1 cellular context compared by ENCODE assay signal in the genomic region with DNA sequence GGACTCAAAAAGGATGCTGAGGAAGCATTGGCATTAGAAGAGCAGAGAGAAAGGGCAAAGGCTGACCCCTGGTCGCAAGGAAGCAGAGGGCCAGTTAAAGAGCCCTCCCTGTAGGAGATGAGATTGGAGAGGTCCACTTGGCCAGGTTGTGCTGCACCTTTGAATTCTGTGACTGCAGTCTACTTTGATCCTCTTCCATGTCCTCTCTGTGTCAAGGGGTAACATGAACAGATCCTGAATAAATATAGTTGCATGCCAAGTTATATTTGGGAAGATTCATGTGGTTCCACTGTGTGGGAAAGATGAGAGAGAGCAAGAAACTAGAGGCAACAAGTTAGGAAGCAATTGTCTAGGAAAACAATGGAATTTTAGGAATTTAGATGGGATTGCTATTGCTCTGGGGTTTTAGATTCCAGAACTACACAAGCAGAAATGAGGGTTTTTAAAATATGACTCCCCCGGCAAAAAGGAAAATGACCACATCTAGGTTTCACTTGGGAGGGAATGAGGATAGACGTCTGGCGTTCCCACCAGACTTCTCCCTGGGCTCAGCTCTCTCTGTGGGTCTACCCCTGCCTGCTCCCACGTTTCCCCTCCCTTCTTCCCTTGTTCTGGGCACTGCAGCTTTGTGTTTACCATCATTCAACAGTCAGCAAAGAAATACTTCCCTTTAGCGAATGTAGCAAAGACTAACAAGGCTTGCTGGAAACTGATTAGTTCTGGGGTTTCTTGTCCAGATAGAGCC.
TF ChIP-seq lines count a peak whose summit lies in the region.

No MANE protein-coding gene starts in this region.

TF ChIP-seq in GM23338, 12 proteins besides CTCF, POLR2A, EP300 and RAD21 (continued from another document):
- TF ChIP-seq, protein P1, sequence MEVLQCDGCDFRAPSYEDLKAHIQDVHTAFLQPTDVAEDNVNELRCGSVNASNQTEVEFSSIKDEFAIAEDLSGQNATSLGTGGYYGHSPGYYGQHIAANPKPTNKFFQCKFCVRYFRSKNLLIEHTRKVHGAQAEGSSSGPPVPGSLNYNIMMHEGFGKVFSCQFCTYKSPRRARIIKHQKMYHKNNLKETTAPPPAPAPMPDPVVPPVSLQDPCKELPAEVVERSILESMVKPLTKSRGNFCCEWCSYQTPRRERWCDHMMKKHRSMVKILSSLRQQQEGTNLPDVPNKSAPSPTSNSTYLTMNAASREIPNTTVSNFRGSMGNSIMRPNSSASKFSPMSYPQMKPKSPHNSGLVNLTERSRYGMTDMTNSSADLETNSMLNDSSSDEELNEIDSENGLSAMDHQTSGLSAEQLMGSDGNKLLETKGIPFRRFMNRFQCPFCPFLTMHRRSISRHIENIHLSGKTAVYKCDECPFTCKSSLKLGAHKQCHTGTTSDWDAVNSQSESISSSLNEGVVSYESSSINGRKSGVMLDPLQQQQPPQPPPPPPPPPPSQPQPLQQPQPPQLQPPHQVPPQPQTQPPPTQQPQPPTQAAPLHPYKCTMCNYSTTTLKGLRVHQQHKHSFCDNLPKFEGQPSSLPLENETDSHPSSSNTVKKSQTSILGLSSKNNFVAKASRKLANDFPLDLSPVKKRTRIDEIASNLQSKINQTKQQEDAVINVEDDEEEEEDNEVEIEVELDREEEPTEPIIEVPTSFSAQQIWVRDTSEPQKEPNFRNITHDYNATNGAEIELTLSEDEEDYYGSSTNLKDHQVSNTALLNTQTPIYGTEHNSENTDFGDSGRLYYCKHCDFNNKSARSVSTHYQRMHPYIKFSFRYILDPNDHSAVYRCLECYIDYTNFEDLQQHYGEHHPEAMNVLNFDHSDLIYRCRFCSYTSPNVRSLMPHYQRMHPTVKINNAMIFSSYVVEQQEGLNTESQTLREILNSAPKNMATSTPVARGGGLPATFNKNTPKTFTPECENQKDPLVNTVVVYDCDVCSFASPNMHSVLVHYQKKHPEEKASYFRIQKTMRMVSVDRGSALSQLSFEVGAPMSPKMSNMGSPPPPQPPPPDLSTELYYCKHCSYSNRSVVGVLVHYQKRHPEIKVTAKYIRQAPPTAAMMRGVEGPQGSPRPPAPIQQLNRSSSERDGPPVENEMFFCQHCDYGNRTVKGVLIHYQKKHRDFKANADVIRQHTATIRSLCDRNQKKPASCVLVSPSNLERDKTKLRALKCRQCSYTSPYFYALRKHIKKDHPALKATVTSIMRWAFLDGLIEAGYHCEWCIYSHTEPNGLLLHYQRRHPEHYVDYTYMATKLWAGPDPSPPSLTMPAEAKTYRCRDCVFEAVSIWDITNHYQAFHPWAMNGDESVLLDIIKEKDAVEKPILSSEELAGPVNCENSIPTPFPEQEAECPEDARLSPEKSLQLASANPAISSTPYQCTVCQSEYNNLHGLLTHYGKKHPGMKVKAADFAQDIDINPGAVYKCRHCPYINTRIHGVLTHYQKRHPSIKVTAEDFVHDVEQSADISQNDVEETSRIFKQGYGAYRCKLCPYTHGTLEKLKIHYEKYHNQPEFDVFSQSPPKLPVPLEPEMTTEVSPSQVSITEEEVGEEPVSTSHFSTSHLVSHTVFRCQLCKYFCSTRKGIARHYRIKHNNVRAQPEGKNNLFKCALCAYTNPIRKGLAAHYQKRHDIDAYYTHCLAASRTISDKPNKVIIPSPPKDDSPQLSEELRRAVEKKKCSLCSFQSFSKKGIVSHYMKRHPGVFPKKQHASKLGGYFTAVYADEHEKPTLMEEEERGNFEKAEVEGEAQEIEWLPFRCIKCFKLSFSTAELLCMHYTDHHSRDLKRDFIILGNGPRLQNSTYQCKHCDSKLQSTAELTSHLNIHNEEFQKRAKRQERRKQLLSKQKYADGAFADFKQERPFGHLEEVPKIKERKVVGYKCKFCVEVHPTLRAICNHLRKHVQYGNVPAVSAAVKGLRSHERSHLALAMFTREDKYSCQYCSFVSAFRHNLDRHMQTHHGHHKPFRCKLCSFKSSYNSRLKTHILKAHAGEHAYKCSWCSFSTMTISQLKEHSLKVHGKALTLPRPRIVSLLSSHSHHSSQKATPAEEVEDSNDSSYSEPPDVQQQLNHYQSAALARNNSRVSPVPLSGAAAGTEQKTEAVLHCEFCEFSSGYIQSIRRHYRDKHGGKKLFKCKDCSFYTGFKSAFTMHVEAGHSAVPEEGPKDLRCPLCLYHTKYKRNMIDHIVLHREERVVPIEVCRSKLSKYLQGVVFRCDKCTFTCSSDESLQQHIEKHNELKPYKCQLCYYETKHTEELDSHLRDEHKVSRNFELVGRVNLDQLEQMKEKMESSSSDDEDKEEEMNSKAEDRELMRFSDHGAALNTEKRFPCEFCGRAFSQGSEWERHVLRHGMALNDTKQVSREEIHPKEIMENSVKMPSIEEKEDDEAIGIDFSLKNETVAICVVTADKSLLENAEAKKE (CRISPR knock-in tag; IDR thresholded peaks at IDR 0.05), result no peak
- TF ChIP-seq, protein P2, sequence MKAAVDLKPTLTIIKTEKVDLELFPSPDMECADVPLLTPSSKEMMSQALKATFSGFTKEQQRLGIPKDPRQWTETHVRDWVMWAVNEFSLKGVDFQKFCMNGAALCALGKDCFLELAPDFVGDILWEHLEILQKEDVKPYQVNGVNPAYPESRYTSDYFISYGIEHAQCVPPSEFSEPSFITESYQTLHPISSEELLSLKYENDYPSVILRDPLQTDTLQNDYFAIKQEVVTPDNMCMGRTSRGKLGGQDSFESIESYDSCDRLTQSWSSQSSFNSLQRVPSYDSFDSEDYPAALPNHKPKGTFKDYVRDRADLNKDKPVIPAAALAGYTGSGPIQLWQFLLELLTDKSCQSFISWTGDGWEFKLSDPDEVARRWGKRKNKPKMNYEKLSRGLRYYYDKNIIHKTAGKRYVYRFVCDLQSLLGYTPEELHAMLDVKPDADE (IDR thresholded peaks at IDR 0.05), result no peak
- TF ChIP-seq STAT1 (IDR thresholded peaks at IDR 0.05; ENCODE audit: unreplicated experiment) (no peak), EZH2 (IDR thresholded peaks at IDR 0.05; ENCODE audit: low read depth, unreplicated experiment) (no peak)
